In the genomic region with DNA sequence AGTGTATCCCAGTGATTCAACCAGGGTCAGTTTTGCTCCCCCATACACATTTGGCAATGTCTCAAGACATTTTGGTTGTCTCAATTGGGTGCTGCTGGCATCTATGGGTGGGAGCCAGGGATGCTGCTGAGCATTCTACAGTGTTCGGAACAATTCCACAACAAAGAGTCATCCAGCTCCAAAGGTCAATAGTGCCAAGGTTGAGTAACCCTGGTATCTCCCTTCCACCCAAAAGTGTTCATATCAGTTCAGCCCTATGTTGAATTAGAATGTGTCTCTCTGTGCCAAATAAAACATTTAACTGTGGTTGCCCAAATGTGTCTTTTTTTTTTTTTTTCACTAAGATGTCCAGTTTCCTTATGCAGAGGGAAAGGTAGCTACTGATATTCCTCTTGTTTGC, we compare ENCODE assay signal across 17 cellular contexts.
"Had no signal": no experiment of that assay in that cellular context is flagged by ENCODE, and none has a peak within 500 bp of the region (broad histone marks: within the 10 kb centered on the region; RNA-seq: fewer than 3 reads in every experiment).

No MANE protein-coding gene starts in this region.

- DNase-seq: effector CD4-positive, alpha-beta T cell; heart left ventricle; hippocampal formation; left ventricle myocardium superior; mesendoderm; naive B cell; nephron progenitor cell; psoas muscle; retina; sigmoid colon; small intestine; stimulated activated CD4-positive, alpha-beta T cell treated with anti-CD3 and anti-CD28 coated beads, Interleukin-12 subunit alpha, Interleukin-12 subunit beta, amount 100 ng/mL, for 4 hours; stimulated activated naive CD4-positive, alpha-beta T cell; stomach; substantia nigra had no signal

- H3K27ac ChIP-seq: coronary artery, heart left ventricle, psoas muscle, sigmoid colon, stomach, thoracic aorta had no signal

- H3K27me3 ChIP-seq: sigmoid colon, stomach had no signal

- H3K9me3 ChIP-seq: heart left ventricle, psoas muscle, sigmoid colon, stomach, thoracic aorta had no signal

- H3K4me3 ChIP-seq: coronary artery, heart left ventricle, psoas muscle, sigmoid colon, stomach, thoracic aorta had no signal

- H3K36me3 Mint-ChIP-seq: naive B cell had no signal

- H3K4me3 Mint-ChIP-seq: naive B cell, nephron progenitor cell had no signal

- H3K36me3 ChIP-seq: heart left ventricle, sigmoid colon, stomach, thoracic aorta had no signal

- H3K4me1 Mint-ChIP-seq: naive B cell had no signal

- H3K9me3 Mint-ChIP-seq: naive B cell had no signal

- ATAC-seq: heart left ventricle, left ventricle myocardium superior, psoas muscle had no signal

- H3K4me1 ChIP-seq: heart left ventricle, psoas muscle, sigmoid colon, stomach had no signal
